8 cellular contexts compared by ENCODE assay signal in genomic region chr22:36510966-36511881, GRCh38. TPM values are rescaled to one million over a fixed set of nuclear protein-coding genes. Genes with fewer than 3 reads are reported as not detected.
DNase-seq lines count a peak whose midpoint lies in the region; ATAC-seq and TF ChIP-seq lines count a peak whose summit lies in the region.

No MANE protein-coding gene starts in this region.

- H3K9me2 ChIP-seq in neural cell (ENCODE audit: insufficient read depth, low read length) = no peaks in the 10 kb centered on the region

- no peak overlapping the region for H2AFZ ChIP-seq in neural cell (ENCODE audit: low read depth, low read length)

- H3K27ac ChIP-seq in VCaP (no peak overlapping the region), neural cell (ENCODE audit: low read length) (no peak overlapping the region)

- ATAC-seq in GM18867 (IDR thresholded peaks at IDR 0.05; ENCODE audit: unreplicated experiment) = no peak

- peak; percentile 53 for TF ChIP-seq RAD21 in neural cell (conservative IDR thresholded peaks at IDR 0.05)

- H3K4me3 ChIP-seq in epithelial cell of esophagus (ENCODE audit: low read length) (no peak overlapping the region), neural cell (ENCODE audit: low read length) (no peak overlapping the region)

- H3K79me2 ChIP-seq in neural cell (replicated peaks; ENCODE audit: insufficient read depth, low read length) = no peaks in the 10 kb centered on the region

- DNase-seq in NCI-H748 (lab: John Stamatoyannopoulos, UW; ENCODE audit: unreplicated experiment) = peak; percentile 20
- no peak for DNase-seq in NCI-H748 treated with DMSO at 0.1 percent for 48 hours (lab: John Stamatoyannopoulos, UW)
- peak; percentile 71 to 82 for DNase-seq in Kasumi-1 (lab: John Stamatoyannopoulos, UW)
- DNase-seq in epithelial cell of esophagus (ENCODE audit: low read depth) = peak; percentile 62
- DNase-seq in NCI-H2029 treated with DMSO at 0.1 percent for 48 hours (lab: John Stamatoyannopoulos, UW) = no peak

- H3F3A ChIP-seq in neural cell (ENCODE audit: insufficient read depth, low read length, poor library complexity, severe bottlenecking) = no peaks in the 10 kb centered on the region

- no peak overlapping the region for H3K4me2 ChIP-seq in neural cell (ENCODE audit: low read length)

- H3K36me3 ChIP-seq in neural cell (ENCODE audit: insufficient read depth, low read length) = peaks cover 4% of the 10 kb centered on the region

- no peaks in the 10 kb centered on the region for H3K27me3 ChIP-seq in neural cell (ENCODE audit: insufficient read depth, low read depth, low read length)

- peak; percentile 74 for TF ChIP-seq CTCF in VCaP (conservative IDR thresholded peaks at IDR 0.05)
- peak; percentile 83 for TF ChIP-seq CTCF in epithelial cell of esophagus (IDR thresholded peaks at IDR 0.05; ENCODE audit: insufficient read depth, low read depth, low read length, missing control alignments)
- peak; percentile 64 for TF ChIP-seq CTCF in neural cell (IDR thresholded peaks at IDR 0.05; ENCODE audit: poor library complexity, severe bottlenecking)

- H3K9me3 ChIP-seq in neural cell (ENCODE audit: low read length) = no peaks in the 10 kb centered on the region

- H3K9ac ChIP-seq in neural cell (ENCODE audit: low read length) = no peak overlapping the region

- no peak for TF ChIP-seq EP300 in neural cell (conservative IDR thresholded peaks at IDR 0.05; ENCODE audit: poor library complexity, severe bottlenecking)

- no peaks in the 10 kb centered on the region for H4K20me1 ChIP-seq in neural cell (ENCODE audit: insufficient read depth)

TF ChIP-seq in neural cell, 6 proteins besides CTCF, POLR2A, EP300 and RAD21:
- TF ChIP-seq REST (IDR thresholded peaks at IDR 0.05; ENCODE audit: borderline replicate concordance) (no peak), SMC3 (conservative IDR thresholded peaks at IDR 0.05; ENCODE audit: poor library complexity) (peak; percentile 67)

RNA-seq across cellular contexts. Expression of gene FOXRED2, which starts 4.4 kb away (rescaled TPM):
- 7.9 and 9.6 TPM in 2 replicates for polyA plus RNA-seq in neural cell
- 16.8 and 18.0 TPM in 2 replicates for polyA minus RNA-seq in neural cell

RNA-seq across cellular contexts. Expression of gene EIF3D, which starts 17.7 kb away (rescaled TPM):
- 114 and 133 TPM in 2 replicates for polyA plus RNA-seq in neural cell
- polyA minus RNA-seq in neural cell = 142 and 147 TPM in 2 replicates

RNA-seq across cellular contexts. Expression of gene TXN2, which starts 29.8 kb away (rescaled TPM):
- polyA plus RNA-seq in neural cell = 26.2 and 44.3 TPM in 2 replicates
- 14.6 and 16.2 TPM in 2 replicates for polyA minus RNA-seq in neural cell

Comparison
In these comparisons a context has a peak if more than half of its experiments do, and no peak if none do; other contexts are left out.
1. DNase-seq: peak in NCI-H748 (single experiment), Kasumi-1 (2 of 2) and epithelial cell of esophagus (single experiment); none in NCI-H748 treated with DMSO at 0.1 percent for 48 hours (single experiment) and NCI-H2029 treated with DMSO at 0.1 percent for 48 hours (single experiment).
2. Peak in every context shown above with its lines, with median percentiles within 50 percentile points of each other: CTCF ChIP-seq.